ENCODE assay signal across 8 cellular contexts in the genomic region with DNA sequence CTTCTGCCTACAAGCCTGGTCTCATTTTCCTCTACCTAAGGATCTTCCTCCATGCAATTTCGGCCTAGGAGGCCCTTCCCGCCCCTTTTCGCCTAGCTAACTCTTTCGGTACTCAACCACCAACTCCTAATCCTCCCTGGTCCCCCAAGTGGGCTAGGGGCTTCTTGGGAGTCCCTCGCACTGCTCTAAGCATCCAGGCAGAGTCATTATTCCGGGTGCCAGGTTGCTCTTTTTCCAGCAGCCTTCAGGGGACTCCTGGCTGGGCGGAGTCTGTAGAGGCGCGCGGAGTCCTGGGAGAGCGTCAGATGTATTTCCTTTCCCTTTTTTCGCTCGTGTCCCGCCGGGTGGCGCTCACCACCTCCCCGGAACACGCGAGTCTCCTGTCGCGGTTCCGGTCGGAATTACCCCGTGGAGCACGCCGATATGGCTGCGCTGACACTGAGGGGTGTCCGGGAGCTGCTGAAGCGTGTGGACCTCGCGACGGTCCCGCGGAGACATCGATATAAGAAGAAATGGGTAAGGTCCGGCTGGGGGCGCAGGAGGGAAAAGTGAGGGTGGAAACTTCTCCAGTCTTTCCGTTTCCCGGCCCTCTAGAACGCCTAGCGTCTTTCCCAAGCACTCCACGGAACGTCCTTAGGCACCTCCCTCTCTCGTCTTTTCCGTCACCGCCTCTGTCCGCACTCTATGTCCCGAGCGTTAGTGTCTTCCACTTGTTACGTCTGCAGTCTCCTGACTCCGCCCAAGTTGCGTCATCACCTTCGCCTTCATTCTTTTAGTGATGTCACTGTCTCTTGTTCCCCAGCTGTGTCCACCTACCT. TPM values are rescaled to one million over a fixed set of nuclear protein-coding genes. Genes with fewer than 3 reads are reported as not detected.
DNase-seq lines count a peak whose midpoint lies in the region; ATAC-seq, FAIRE-seq and TF ChIP-seq lines count a peak whose summit lies in the region.

A gene (plus strand): TSS at position 404 of the 818 bp plus-strand sequence. CDS start 20 bp downstream, at position 424.

- ATAC-seq in GM19328 (IDR thresholded peaks at IDR 0.05; ENCODE audit: unreplicated experiment): peak; percentile 77
- peak; percentile 58 for ATAC-seq in HG03521 (IDR thresholded peaks at IDR 0.05; ENCODE audit: unreplicated experiment)
- peak; percentile 92 for ATAC-seq in HepG2

- TF ChIP-seq CTCF in C4-2B (conservative IDR thresholded peaks at IDR 0.05): peak; percentile 91
- TF ChIP-seq CTCF in HepG2 (CRISPR knock-in tag; IDR thresholded peaks at IDR 0.05): peak; percentile 93

- CTCF ChIA-PET in HepG2 (lab: Yijun Ruan, JAX; ENCODE audit: low intra/inter-chr PET ratio, low total read pairs): no interaction called here

- DNase-seq in NCI-H69 (lab: John Stamatoyannopoulos, UW) (peak; percentile 92), dermis blood vessel endothelial cell (peak; percentile 95), HepG2 (ENCODE audit: low spot score) (peak; percentile 85)
- DNase-seq in activated CD4-positive, alpha-beta T cell treated with anti-CD3 and anti-CD28 coated beads, Interleukin-2, amount 50 U/mL, for 4 hours: peak; percentile 80 to 84
- DNase-seq in stimulated activated CD4-positive, alpha-beta T cell treated with anti-CD3 and anti-CD28 coated beads, Interleukin-4, amount 100 ng/mL, for 1 hour: peak; percentile 87

- peak within 1 kb of the TSS; percentile 98 for H3K4me2 ChIP-seq in HepG2 (ENCODE audit: low read depth, low read length)

- TF ChIP-seq EP300 in HepG2 (IDR thresholded peaks at IDR 0.05; ENCODE audit: low read depth in 2 of 2, low read length in 2 of 2): no peak
- peak; percentile 49; the same call in 1 of the 2 replicates for TF ChIP-seq EP300 in HepG2 (CRISPR knock-in tag; IDR thresholded peaks at IDR 0.05; ENCODE audit: borderline replicate concordance)

- TSS peak; percentile 93 for BruUV-seq in HepG2 (replicated peaks; lab: Mats Ljungman, UMichigan)

- H3K4me1 ChIP-seq in HepG2 (ENCODE audit: insufficient read depth, low read length): peaks cover 51% of the 10 kb centered on the region

- intact Hi-C loops in HepG2 (cut with micrococcal nuclease; ENCODE audit: unreplicated experiment): loop anchor here (2.0 kb wide), 1 partner anchor 38 kb away; a partner anchor contains a TSS

- no peaks in the 10 kb centered on the region for H4K20me1 ChIP-seq in HepG2 (ENCODE audit: insufficient read depth, low read length)

- in situ Hi-C loops in HepG2 (cut with HindIII; ENCODE audit: extremely low pct_ligation_motif_present, low pct_unique_long_range_greater_than_20kb): no loop called here

- peak within 1 kb of the TSS; percentile 94 for H2AFZ ChIP-seq in HepG2 (ENCODE audit: low read length)

- POLR2A ChIA-PET in HepG2 (lab: Yijun Ruan, JAX): interaction anchor here (0.7 to 1.2 kb wide), 8 partner anchors 12 to 366 kb away, joined by 3 to 7 read pairs (median 3); a partner anchor contains a TSS

- WGBS in HepG2 (ENCODE audit: low lambda C conversion rate): 1% methylated on average over 53 of the region's 53 CpGs

- H3K9ac ChIP-seq in HepG2 (ENCODE audit: insufficient read depth, low read depth, low read length): peak within 1 kb of the TSS; percentile 89

- peak; percentile 61 for FAIRE-seq in HepG2 (lab: Jason Lieb, UNC)

- peaks cover 17% of the 10 kb centered on the region for H3K79me2 ChIP-seq in HepG2 (ENCODE audit: insufficient read depth, low read length)

- H3K9me3 ChIP-seq in HepG2 (ENCODE audit: low read length): no peaks in the 10 kb centered on the region

- TF ChIP-seq RAD21 in HepG2 (CRISPR knock-in tag; IDR thresholded peaks at IDR 0.05): no peak

- no peaks in the 10 kb centered on the region; a peak in 1 of 5 replicates for H3K27me3 ChIP-seq in HepG2 (ENCODE audit: control insufficient read depth in 1 of 2, insufficient read depth in 2 of 2, low read length in 2 of 2)

- peaks cover 0 to 14% of the 10 kb centered on the region in 2 experiments; a peak in 2 of 5 replicates for H3K36me3 ChIP-seq in HepG2 (replicated peaks in 1 of 2; ENCODE audit: control insufficient read depth in 1 of 2, insufficient read depth in 2 of 2, low read length in 2 of 2)

- peak; percentile 72 to 81 for TF ChIP-seq POLR2A in HepG2 (IDR thresholded peaks at IDR 0.05; ENCODE audit: insufficient read depth in 1 of 2, low read depth in 2 of 2, low read length in 2 of 2)

- peak within 1 kb of the TSS; percentile 86 for H3K27ac ChIP-seq in C4-2B
- H3K27ac ChIP-seq in HepG2 (ENCODE audit: extremely low read length, insufficient read depth, low read length): peak within 1 kb of the TSS; percentile 97

- H3K4me3 ChIP-seq in HepG2 (replicated peaks in 1 of 3; ENCODE audit: insufficient read depth in 1 of 3, low read depth in 2 of 3, low read length in 3 of 3): peak within 1 kb of the TSS; percentile 79 to 88 (median 85)

TF ChIP-seq in HepG2, 621 proteins besides CTCF, POLR2A, EP300 and RAD21 (continues in another document):
- peak; percentile 43; the same call in 1 of the 2 replicates for TF ChIP-seq HMG20B (CRISPR knock-in tag; conservative IDR thresholded peaks at IDR 0.05)
- 0 out of 2 replicates have a peak, but pooled peaks have one; percentile 44 for TF ChIP-seq ZFP1 (CRISPR knock-in tag; IDR thresholded peaks at IDR 0.05)
- no peak for TF ChIP-seq SP2 (CRISPR knock-in tag; IDR thresholded peaks at IDR 0.05)
- TF ChIP-seq, protein P1, sequence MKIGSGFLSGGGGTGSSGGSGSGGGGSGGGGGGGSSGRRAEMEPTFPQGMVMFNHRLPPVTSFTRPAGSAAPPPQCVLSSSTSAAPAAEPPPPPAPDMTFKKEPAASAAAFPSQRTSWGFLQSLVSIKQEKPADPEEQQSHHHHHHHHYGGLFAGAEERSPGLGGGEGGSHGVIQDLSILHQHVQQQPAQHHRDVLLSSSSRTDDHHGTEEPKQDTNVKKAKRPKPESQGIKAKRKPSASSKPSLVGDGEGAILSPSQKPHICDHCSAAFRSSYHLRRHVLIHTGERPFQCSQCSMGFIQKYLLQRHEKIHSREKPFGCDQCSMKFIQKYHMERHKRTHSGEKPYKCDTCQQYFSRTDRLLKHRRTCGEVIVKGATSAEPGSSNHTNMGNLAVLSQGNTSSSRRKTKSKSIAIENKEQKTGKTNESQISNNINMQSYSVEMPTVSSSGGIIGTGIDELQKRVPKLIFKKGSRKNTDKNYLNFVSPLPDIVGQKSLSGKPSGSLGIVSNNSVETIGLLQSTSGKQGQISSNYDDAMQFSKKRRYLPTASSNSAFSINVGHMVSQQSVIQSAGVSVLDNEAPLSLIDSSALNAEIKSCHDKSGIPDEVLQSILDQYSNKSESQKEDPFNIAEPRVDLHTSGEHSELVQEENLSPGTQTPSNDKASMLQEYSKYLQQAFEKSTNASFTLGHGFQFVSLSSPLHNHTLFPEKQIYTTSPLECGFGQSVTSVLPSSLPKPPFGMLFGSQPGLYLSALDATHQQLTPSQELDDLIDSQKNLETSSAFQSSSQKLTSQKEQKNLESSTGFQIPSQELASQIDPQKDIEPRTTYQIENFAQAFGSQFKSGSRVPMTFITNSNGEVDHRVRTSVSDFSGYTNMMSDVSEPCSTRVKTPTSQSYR (CRISPR knock-in tag; IDR thresholded peaks at IDR 0.05; ENCODE audit: borderline replicate concordance): no peak
- TF ChIP-seq, protein P2, sequence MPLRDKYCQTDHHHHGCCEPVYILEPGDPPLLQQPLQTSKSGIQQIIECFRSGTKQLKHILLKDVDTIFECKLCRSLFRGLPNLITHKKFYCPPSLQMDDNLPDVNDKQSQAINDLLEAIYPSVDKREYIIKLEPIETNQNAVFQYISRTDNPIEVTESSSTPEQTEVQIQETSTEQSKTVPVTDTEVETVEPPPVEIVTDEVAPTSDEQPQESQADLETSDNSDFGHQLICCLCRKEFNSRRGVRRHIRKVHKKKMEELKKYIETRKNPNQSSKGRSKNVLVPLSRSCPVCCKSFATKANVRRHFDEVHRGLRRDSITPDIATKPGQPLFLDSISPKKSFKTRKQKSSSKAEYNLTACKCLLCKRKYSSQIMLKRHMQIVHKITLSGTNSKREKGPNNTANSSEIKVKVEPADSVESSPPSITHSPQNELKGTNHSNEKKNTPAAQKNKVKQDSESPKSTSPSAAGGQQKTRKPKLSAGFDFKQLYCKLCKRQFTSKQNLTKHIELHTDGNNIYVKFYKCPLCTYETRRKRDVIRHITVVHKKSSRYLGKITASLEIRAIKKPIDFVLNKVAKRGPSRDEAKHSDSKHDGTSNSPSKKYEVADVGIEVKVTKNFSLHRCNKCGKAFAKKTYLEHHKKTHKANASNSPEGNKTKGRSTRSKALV (CRISPR knock-in tag; IDR thresholded peaks at IDR 0.05): peak; percentile 76; the same call in 1 of the 2 replicates
- TF ChIP-seq NFIC (IDR thresholded peaks at IDR 0.05; ENCODE audit: low read length): no peak

RNA-seq across cellular contexts. Expression of the gene that starts here (rescaled TPM):
- 17.5 and 22.5 TPM in 2 replicates for total RNA-seq in dermis blood vessel endothelial cell
- 23.5 and 27.1 TPM in 2 replicates for total RNA-seq in HepG2 (2016; rRNA removed; fragmentation: Illumina TruSeq; extraction: Trizol)
- 1.7 and 2.5 TPM in 2 replicates for total RNA-seq in HepG2 (2016; cell fraction: cytosol; rRNA removed; fragmentation: Illumina TruSeq; extraction: Trizol; ENCODE audit: low read depth)
- 22.9 and 26.3 TPM in 2 replicates for total RNA-seq in HepG2 (2016; cell fraction: insoluble cytoplasmic fraction; rRNA removed; fragmentation: Illumina TruSeq; extraction: Trizol)
- total RNA-seq in HepG2 (2016; cell fraction: membrane; rRNA removed; fragmentation: Illumina TruSeq; extraction: Trizol): 6.1 and 6.8 TPM in 2 replicates
- total RNA-seq in HepG2 (2016; cell fraction: nucleus; rRNA removed; fragmentation: Illumina TruSeq; extraction: Trizol): 15.4 and 15.9 TPM in 2 replicates
- 21.5 and 24.0 TPM in 2 replicates for polyA plus RNA-seq in HepG2 (2011; rRNA removed)
- 27.6 and 30.4 TPM in 2 replicates for polyA plus RNA-seq in HepG2 (2011; cell fraction: cytosol; rRNA removed)
- 14.3 and 18.3 TPM in 2 replicates for polyA plus RNA-seq in HepG2 (2011; cell fraction: nucleus; rRNA removed)
- polyA plus RNA-seq in HepG2 (2012): 15.8 and 20.3 TPM in 2 replicates
- polyA plus RNA-seq in HepG2 (2016; cell fraction: cytosol; fragmentation: Illumina TruSeq; extraction: Trizol; ENCODE audit: low read depth): 1.5 and 1.8 TPM in 2 replicates
- 18.9 and 21.3 TPM in 2 replicates for polyA plus RNA-seq in HepG2 (2016; cell fraction: insoluble cytoplasmic fraction; fragmentation: Illumina TruSeq; extraction: Trizol; ENCODE audit: low read depth)
- polyA plus RNA-seq in HepG2 (2016; cell fraction: membrane; fragmentation: Illumina TruSeq; extraction: Trizol; ENCODE audit: low read depth): 3.4 and 4.0 TPM in 2 replicates
- 14.9 and 17.2 TPM in 2 replicates for polyA plus RNA-seq in HepG2 (2016; cell fraction: nucleus; fragmentation: Illumina TruSeq; extraction: Trizol; ENCODE audit: insufficient read depth, low read depth)
- polyA minus RNA-seq in HepG2 (2011; rRNA and poly(A)+ RNA removed; ENCODE audit: low replicate concordance): 146 and 163 TPM in 2 replicates
- polyA minus RNA-seq in HepG2 (2011; cell fraction: cytosol; rRNA and poly(A)+ RNA removed): 15.6 and 17.8 TPM in 2 replicates
- 21.8 and 25.9 TPM in 2 replicates for polyA minus RNA-seq in HepG2 (2011; cell fraction: nucleus; rRNA and poly(A)+ RNA removed)

Comparison
In these comparisons a context has a peak if more than half of its experiments do, and no peak if none do; other contexts are left out.
1. Peak in every context shown above with its lines: DNase-seq, ATAC-seq, H3K4me3 ChIP-seq and H3K27ac ChIP-seq.